Comparison of ENCODE assay signal across 12 cellular contexts in genomic region chr7:77282897-77283296, GRCh38.
"Had no signal": no experiment of that assay in that cellular context is flagged by ENCODE, and none has a peak within 500 bp of the region (broad histone marks: within the 10 kb centered on the region; RNA-seq: fewer than 3 reads in every experiment).

No MANE protein-coding gene starts in this region.

- H3K27ac ChIP-seq: breast epithelium, pancreas, upper lobe of right lung had no signal

- ATAC-seq: activated CD8-positive, alpha-beta memory T cell treated with anti-CD3 and anti-CD28 coated beads, Interleukin-2, amount 10 ng/mL, durations not matched to agents 7 days and 5 days; activated naive CD4-positive, alpha-beta T cell treated with anti-CD3 and anti-CD28 coated beads, Interleukin-2, amount 50 U/mL, for 72 hours; upper lobe of right lung had no signal

- H3K4me3 ChIP-seq: breast epithelium, pancreas, upper lobe of right lung had no signal

- H3K4me1 Mint-ChIP-seq: activated CD8-positive, alpha-beta memory T cell treated with anti-CD3 and anti-CD28 coated beads, Interleukin-2, amount 10 ng/mL, durations not matched to agents 7 days and 5 days; endodermal cell had no signal

- H3K9me3 ChIP-seq: breast epithelium, pancreas, upper lobe of right lung had no signal

- H3K9me3 Mint-ChIP-seq: activated T-cell treated with anti-CD3 and anti-CD28 coated beads, Interleukin-2, amount 50 U/mL, for 24 hours had no signal

- H3K4me1 ChIP-seq: breast epithelium, upper lobe of right lung had no signal

- H3K4me3 Mint-ChIP-seq: activated CD8-positive, alpha-beta memory T cell treated with anti-CD3 and anti-CD28 coated beads, Interleukin-2, amount 10 ng/mL, durations not matched to agents 7 days and 5 days; activated T-cell treated with anti-CD3 and anti-CD28 coated beads, Interleukin-2, amount 50 U/mL, for 24 hours; endodermal cell had no signal

- DNase-seq: activated CD4-positive, alpha-beta T cell treated with anti-CD3 and anti-CD28 coated beads for 1 hour; activated CD4-positive, alpha-beta T cell treated with anti-CD3 and anti-CD28 coated beads, Interleukin-2, amount 50 U/mL, for 48 hours; activated CD8-positive, alpha-beta memory T cell treated with anti-CD3 and anti-CD28 coated beads, Interleukin-2, amount 10 ng/mL, durations not matched to agents 7 days and 5 days; activated effector memory CD4-positive, alpha-beta T cell treated with anti-CD3 and anti-CD28 coated beads, Interleukin-2, amount 50 U/mL, for 16 hours; activated T-cell treated with anti-CD3 and anti-CD28 coated beads, Interleukin-2, amount 50 U/mL, for 24 hours; amygdala; endodermal cell; pancreas; T-helper 2 cell; upper lobe of right lung had no signal

- H3K27ac Mint-ChIP-seq: activated CD8-positive, alpha-beta memory T cell treated with anti-CD3 and anti-CD28 coated beads, Interleukin-2, amount 10 ng/mL, durations not matched to agents 7 days and 5 days; activated naive CD4-positive, alpha-beta T cell treated with anti-CD3 and anti-CD28 coated beads, Interleukin-2, amount 50 U/mL, for 72 hours; activated T-cell treated with anti-CD3 and anti-CD28 coated beads, Interleukin-2, amount 50 U/mL, for 24 hours; endodermal cell had no signal

- H3K36me3 ChIP-seq: breast epithelium, pancreas, upper lobe of right lung had no signal

- H3K27me3 ChIP-seq: breast epithelium, pancreas, upper lobe of right lung had no signal

- H3K27me3 Mint-ChIP-seq: activated CD8-positive, alpha-beta memory T cell treated with anti-CD3 and anti-CD28 coated beads, Interleukin-2, amount 10 ng/mL, durations not matched to agents 7 days and 5 days; activated T-cell treated with anti-CD3 and anti-CD28 coated beads, Interleukin-2, amount 50 U/mL, for 24 hours had no signal
